ENCODE assay signal across 33 cellular contexts in genomic region chr15:90773485-90773884, GRCh38.
"Had no signal": no experiment of that assay in that cellular context is flagged by ENCODE, and none has a peak within 500 bp of the region (broad histone marks: within the 10 kb centered on the region; RNA-seq: fewer than 3 reads in every experiment).

No MANE protein-coding gene starts in this region.

- H3K4me3 Mint-ChIP-seq: activated CD4-positive, alpha-beta memory T cell treated with anti-CD3 and anti-CD28 coated beads for 36 hours; activated CD4-positive, alpha-beta T cell treated with anti-CD3 and anti-CD28 coated beads for 36 hours; activated CD4-positive, alpha-beta T cell treated with anti-CD3 and anti-CD28 coated beads, Interleukin-2, amount 10 ng/mL, durations not matched to agents 24 days and 14 days; activated CD8-positive, alpha-beta T cell treated with anti-CD3 and anti-CD28 coated beads, Interleukin-2, amount 10 ng/mL, durations not matched to agents 7 days and 5 days; activated naive CD4-positive, alpha-beta T cell treated with anti-CD3 and anti-CD28 coated beads for 36 hours; activated naive CD4-positive, alpha-beta T cell treated with anti-CD3 and anti-CD28 coated beads, Interleukin-2, amount 50 U/mL, for 24 hours; activated naive CD8-positive, alpha-beta T cell treated with anti-CD3 and anti-CD28 coated beads for 36 hours; activated naive CD8-positive, alpha-beta T cell treated with anti-CD3 and anti-CD28 coated beads, Interleukin-2, amount 50 U/mL, for 24 hours; activated T-cell treated with anti-CD3 and anti-CD28 coated beads, Interleukin-2, amount 50 U/mL, for 4 hours; activated T-helper 17 cell treated with anti-CD3 and anti-CD28 coated beads, Interleukin-2, amount 50 U/mL, for 72 hours; effector memory CD8-positive, alpha-beta T cell; T-helper 17 cell; T-helper 2 cell treated with Interferon-gamma antibody and Interleukin-4, amounts not matched to agents 5 μg/mL and 100 μg/mL, for 36 hours had no signal

- FAIRE-seq: colon had no signal

- H3K4me1 ChIP-seq: adrenal gland, body of pancreas, esophagus muscularis mucosa, gastroesophageal sphincter had no signal

- ATAC-seq: activated CD4-positive, alpha-beta T cell treated with anti-CD3 and anti-CD28 coated beads for 36 hours; activated CD8-positive, alpha-beta T cell treated with anti-CD3 and anti-CD28 coated beads, Interleukin-2, amount 10 ng/mL, durations not matched to agents 7 days and 5 days; activated naive CD8-positive, alpha-beta T cell treated with anti-CD3 and anti-CD28 coated beads, Interleukin-2, amount 50 U/mL, for 24 hours; activated T-cell treated with anti-CD3 and anti-CD28 coated beads, Interleukin-2, amount 50 U/mL, for 4 hours; activated T-helper 17 cell treated with anti-CD3 and anti-CD28 coated beads, Interleukin-2, amount 50 U/mL, for 72 hours; body of pancreas; effector memory CD8-positive, alpha-beta T cell; gastroesophageal sphincter; heart right ventricle; T-helper 17 cell had no signal

- H3K27me3 ChIP-seq: adrenal gland, body of pancreas, esophagus muscularis mucosa, gastroesophageal sphincter, heart right ventricle had no signal

- H3K27me3 Mint-ChIP-seq: activated CD4-positive, alpha-beta memory T cell treated with anti-CD3 and anti-CD28 coated beads for 36 hours; activated CD4-positive, alpha-beta T cell treated with anti-CD3 and anti-CD28 coated beads for 36 hours; activated CD4-positive, alpha-beta T cell treated with anti-CD3 and anti-CD28 coated beads, Interleukin-2, amount 10 ng/mL, durations not matched to agents 24 days and 14 days; activated naive CD4-positive, alpha-beta T cell treated with anti-CD3 and anti-CD28 coated beads, Interleukin-2, amount 50 U/mL, for 24 hours; activated naive CD8-positive, alpha-beta T cell treated with anti-CD3 and anti-CD28 coated beads for 36 hours; activated naive CD8-positive, alpha-beta T cell treated with anti-CD3 and anti-CD28 coated beads, Interleukin-2, amount 50 U/mL, for 24 hours; activated T-helper 17 cell treated with anti-CD3 and anti-CD28 coated beads, Interleukin-2, amount 50 U/mL, for 72 hours; effector memory CD8-positive, alpha-beta T cell; T-helper 17 cell had no signal

- DNase-seq: activated CD4-positive, alpha-beta memory T cell treated with anti-CD3 and anti-CD28 coated beads for 36 hours; activated CD4-positive, alpha-beta T cell treated with anti-CD3 and anti-CD28 coated beads for 36 hours; activated CD4-positive, alpha-beta T cell treated with anti-CD3 and anti-CD28 coated beads, Interleukin-2, amount 10 ng/mL, durations not matched to agents 24 days and 14 days; activated CD4-positive, CD25-positive, alpha-beta regulatory T cell; activated CD4-positive, CD25-positive, alpha-beta regulatory T cell treated with anti-CD3 and anti-CD28 coated beads, Interleukin-2, amount 50 U/mL, for 72 hours; activated CD8-positive, alpha-beta T cell treated with anti-CD3 and anti-CD28 coated beads, Interleukin-2, amount 10 ng/mL, durations not matched to agents 7 days and 5 days; activated effector memory CD4-positive, alpha-beta T cell treated with anti-CD3 and anti-CD28 coated beads, Interleukin-2, amount 50 U/mL, for 16 hours; activated naive CD4-positive, alpha-beta T cell treated with anti-CD3 and anti-CD28 coated beads for 36 hours; activated naive CD8-positive, alpha-beta T cell treated with anti-CD3 and anti-CD28 coated beads for 36 hours; activated naive CD8-positive, alpha-beta T cell treated with anti-CD3 and anti-CD28 coated beads, Interleukin-2, amount 50 U/mL, for 24 hours; activated T-cell treated with anti-CD3 and anti-CD28 coated beads, Interleukin-2, amount 50 U/mL, for 4 hours; adrenal gland; amygdala; aorta; body of pancreas; caudate nucleus; cortex of kidney; dermis blood vessel endothelial cell; effector CD4-positive, alpha-beta T cell; effector memory CD8-positive, alpha-beta T cell; erythroblast; foreskin melanocyte; heart right ventricle; T-helper 1 cell; T-helper 17 cell; T1000; WERI-Rb-1 had no signal

- H3K36me3 ChIP-seq: adrenal gland, esophagus muscularis mucosa, gastroesophageal sphincter, heart right ventricle had no signal

- H3K27ac ChIP-seq: adrenal gland, body of pancreas, esophagus muscularis mucosa, gastroesophageal sphincter, heart right ventricle, WERI-Rb-1 had no signal

- H3K27ac Mint-ChIP-seq: activated CD4-positive, alpha-beta memory T cell treated with anti-CD3 and anti-CD28 coated beads for 36 hours; activated CD4-positive, alpha-beta T cell treated with anti-CD3 and anti-CD28 coated beads for 36 hours; activated CD4-positive, alpha-beta T cell treated with anti-CD3 and anti-CD28 coated beads, Interleukin-2, amount 10 ng/mL, durations not matched to agents 24 days and 14 days; activated CD8-positive, alpha-beta T cell treated with anti-CD3 and anti-CD28 coated beads, Interleukin-2, amount 10 ng/mL, durations not matched to agents 7 days and 5 days; activated naive CD4-positive, alpha-beta T cell treated with anti-CD3 and anti-CD28 coated beads for 36 hours; activated naive CD4-positive, alpha-beta T cell treated with anti-CD3 and anti-CD28 coated beads, Interleukin-2, amount 50 U/mL, for 24 hours; activated naive CD8-positive, alpha-beta T cell treated with anti-CD3 and anti-CD28 coated beads for 36 hours; activated naive CD8-positive, alpha-beta T cell treated with anti-CD3 and anti-CD28 coated beads, Interleukin-2, amount 50 U/mL, for 24 hours; activated T-helper 17 cell treated with anti-CD3 and anti-CD28 coated beads, Interleukin-2, amount 50 U/mL, for 72 hours; effector memory CD8-positive, alpha-beta T cell; T-helper 2 cell treated with Interferon-gamma antibody and Interleukin-4, amounts not matched to agents 5 μg/mL and 100 μg/mL, for 36 hours had no signal

- H3K9me3 Mint-ChIP-seq: activated CD4-positive, alpha-beta memory T cell treated with anti-CD3 and anti-CD28 coated beads for 36 hours; activated CD4-positive, alpha-beta T cell treated with anti-CD3 and anti-CD28 coated beads, Interleukin-2, amount 10 ng/mL, durations not matched to agents 24 days and 14 days; activated naive CD4-positive, alpha-beta T cell treated with anti-CD3 and anti-CD28 coated beads for 36 hours; activated naive CD4-positive, alpha-beta T cell treated with anti-CD3 and anti-CD28 coated beads, Interleukin-2, amount 50 U/mL, for 24 hours; activated naive CD8-positive, alpha-beta T cell treated with anti-CD3 and anti-CD28 coated beads for 36 hours; activated naive CD8-positive, alpha-beta T cell treated with anti-CD3 and anti-CD28 coated beads, Interleukin-2, amount 50 U/mL, for 24 hours; activated T-cell treated with anti-CD3 and anti-CD28 coated beads, Interleukin-2, amount 50 U/mL, for 4 hours; activated T-helper 17 cell treated with anti-CD3 and anti-CD28 coated beads, Interleukin-2, amount 50 U/mL, for 72 hours; effector memory CD8-positive, alpha-beta T cell; T-helper 2 cell treated with Interferon-gamma antibody and Interleukin-4, amounts not matched to agents 5 μg/mL and 100 μg/mL, for 36 hours had no signal

- H3K4me3 ChIP-seq: adrenal gland, body of pancreas, esophagus muscularis mucosa, gastroesophageal sphincter, heart right ventricle had no signal

- H3K9me3 ChIP-seq: adrenal gland, body of pancreas, esophagus muscularis mucosa, gastroesophageal sphincter, heart right ventricle had no signal

- H3K4me1 Mint-ChIP-seq: activated naive CD4-positive, alpha-beta T cell treated with anti-CD3 and anti-CD28 coated beads, Interleukin-2, amount 50 U/mL, for 24 hours; activated naive CD8-positive, alpha-beta T cell treated with anti-CD3 and anti-CD28 coated beads for 36 hours; activated naive CD8-positive, alpha-beta T cell treated with anti-CD3 and anti-CD28 coated beads, Interleukin-2, amount 50 U/mL, for 24 hours had no signal
